Comparison of ENCODE assay signal across 7 cellular contexts in genomic region chr10:4013651-4014085, GRCh38.
DNase-seq lines count a peak whose midpoint lies in the region; ATAC-seq and TF ChIP-seq lines count a peak whose summit lies in the region.

No MANE protein-coding gene starts in this region.

- no peaks in the 10 kb centered on the region for H3K36me3 Mint-ChIP-seq in activated T-helper 1 cell treated with anti-CD3 and anti-CD28 coated beads, Interleukin-12 subunit alpha, Interleukin-12 subunit beta, Interleukin-2, Interleukin-4 antibody, amounts not matched to agents 30 ng/mL and 10 ng/mL and 1 ng/mL, durations not matched to agents 14 hours and 24 hours and 36 hours (ENCODE audit: low read depth)

- peaks cover 0 to 9% (median 0%) of the 10 kb centered on the region in 3 donors for H3K4me1 ChIP-seq in gastroesophageal sphincter

- no peak for TF ChIP-seq CTCF in gastroesophageal sphincter (IDR thresholded peaks at IDR 0.05)

- H3K4me1 Mint-ChIP-seq in activated T-helper 1 cell treated with anti-CD3 and anti-CD28 coated beads, Interleukin-12 subunit alpha, Interleukin-12 subunit beta, Interleukin-2, Interleukin-4 antibody, amounts not matched to agents 30 ng/mL and 10 ng/mL and 1 ng/mL, durations not matched to agents 14 hours and 24 hours and 36 hours (ENCODE audit: low read depth), result peaks cover 21% of the 10 kb centered on the region

- H3K4me3 Mint-ChIP-seq in activated T-helper 1 cell treated with anti-CD3 and anti-CD28 coated beads, Interleukin-12 subunit alpha, Interleukin-12 subunit beta, Interleukin-2, Interleukin-4 antibody, amounts not matched to agents 30 ng/mL and 10 ng/mL and 1 ng/mL, durations not matched to agents 14 hours and 24 hours and 36 hours, result no peak overlapping the region

- H3K27ac Mint-ChIP-seq in activated T-helper 1 cell treated with anti-CD3 and anti-CD28 coated beads, Interleukin-12 subunit alpha, Interleukin-12 subunit beta, Interleukin-2, Interleukin-4 antibody, amounts not matched to agents 30 ng/mL and 10 ng/mL and 1 ng/mL, durations not matched to agents 14 hours and 24 hours and 36 hours, result no peak overlapping the region

- H3K27me3 Mint-ChIP-seq in activated T-helper 1 cell treated with anti-CD3 and anti-CD28 coated beads, Interleukin-12 subunit alpha, Interleukin-12 subunit beta, Interleukin-2, Interleukin-4 antibody, amounts not matched to agents 30 ng/mL and 10 ng/mL and 1 ng/mL, durations not matched to agents 14 hours and 24 hours and 36 hours (ENCODE audit: insufficient read depth), result no peaks in the 10 kb centered on the region

- H3K36me3 ChIP-seq in gastroesophageal sphincter, result no peaks in the 10 kb centered on the region

- 66 to 100% methylated on average over 1 to 6 of the region's 12 CpGs for WGBS in gastroesophageal sphincter (ENCODE audit: low coverage in 1 of 2), 2 donors

- no peak for TF ChIP-seq POLR2A in gastroesophageal sphincter (IDR thresholded peaks at IDR 0.05)

- no peaks in the 10 kb centered on the region for H3K9me3 Mint-ChIP-seq in activated T-helper 1 cell treated with anti-CD3 and anti-CD28 coated beads, Interleukin-12 subunit alpha, Interleukin-12 subunit beta, Interleukin-2, Interleukin-4 antibody, amounts not matched to agents 30 ng/mL and 10 ng/mL and 1 ng/mL, durations not matched to agents 14 hours and 24 hours and 36 hours

- peak; percentile 84 for ATAC-seq in HG03066 (IDR thresholded peaks at IDR 0.05; ENCODE audit: low read depth, unreplicated experiment)
- ATAC-seq in gastroesophageal sphincter, result no peak
- no peak for ATAC-seq in GM21528 (IDR thresholded peaks at IDR 0.05; ENCODE audit: low FRiP score, unreplicated experiment)

- H3K27me3 ChIP-seq in gastroesophageal sphincter, result no peaks in the 10 kb centered on the region

- DNase-seq in GM19240 (ENCODE audit: insufficient read length, low spot score) (peak; percentile 14), ureter (ENCODE audit: low spot score) (no peak)
- DNase-seq in activated T-helper 1 cell treated with anti-CD3 and anti-CD28 coated beads, Interleukin-12 subunit alpha, Interleukin-12 subunit beta, Interleukin-2, Interleukin-4 antibody, amounts not matched to agents 30 ng/mL and 10 ng/mL and 1 ng/mL, durations not matched to agents 14 hours and 24 hours and 36 hours (ENCODE audit: low spot score), result peak; percentile 22
- DNase-seq in stimulated activated CD4-positive, alpha-beta T cell treated with anti-CD3 and anti-CD28 coated beads, TNF-alpha, amount 100 ng/mL, for 4 hours (ENCODE audit: low read depth in 3 of 3), result peak in 2 of 3 experiments; percentile 9 to 21

- no peak overlapping the region for H3K4me3 ChIP-seq in gastroesophageal sphincter

- no peak for TF ChIP-seq EP300 in gastroesophageal sphincter (IDR thresholded peaks at IDR 0.05)

- peak overlapping the region in 1 of 4 donors; percentile 47 for H3K27ac ChIP-seq in gastroesophageal sphincter

- no peaks in the 10 kb centered on the region for H3K9me3 ChIP-seq in gastroesophageal sphincter

- intact Hi-C loops in activated T-helper 1 cell treated with anti-CD3 and anti-CD28 coated beads, Interleukin-12 subunit alpha, Interleukin-12 subunit beta, Interleukin-2, Interleukin-4 antibody, amounts not matched to agents 30 ng/mL and 10 ng/mL and 1 ng/mL, durations not matched to agents 14 hours and 24 hours and 36 hours (cut with micrococcal nuclease), result loop anchor here (2.0 to 5.0 kb wide), 3 partner anchors 19 to 117 kb away; no protein-coding TSS in a partner anchor
